In genomic region chr6:148747145-148747492, GRCh38 we compare ENCODE assay signal across 8 cellular contexts. TPM values are rescaled to one million over a fixed set of nuclear protein-coding genes. Genes with fewer than 3 reads are reported as not detected.
DNase-seq lines count a peak whose midpoint lies in the region; TF ChIP-seq lines count a peak whose summit lies in the region.

No MANE protein-coding gene starts in this region.

- peak overlapping the region; percentile 50 for H3K9ac ChIP-seq in SK-N-MC (ENCODE audit: insufficient read length)

- no peak for TF ChIP-seq POLR2A in tibial nerve (IDR thresholded peaks at IDR 0.05)

- no peak overlapping the region for H3K27ac ChIP-seq in SK-N-MC
- H3K27ac ChIP-seq in effector memory CD4-positive, alpha-beta T cell (ENCODE audit: insufficient read depth, low read length, poor library complexity, severe bottlenecking), result peak overlapping the region; percentile 72
- peak overlapping the region; percentile 87 to 94 (median 89) for H3K27ac ChIP-seq in tibial nerve

- peak; percentile 67 for DNase-seq in COLO668 (lab: John Stamatoyannopoulos, UW; ENCODE audit: unreplicated experiment)
- DNase-seq in H7, result peak; percentile 77
- no peak for DNase-seq in SK-N-MC (ENCODE audit: low read depth, low spot score)
- peak in 2 of 3 donors; percentile 3 to 20 for DNase-seq in effector memory CD4-positive, alpha-beta T cell
- DNase-seq in medulla oblongata (ENCODE audit: extremely low spot score), result peak; percentile 22
- peak; percentile 30 to 44 for DNase-seq in tibial nerve (ENCODE audit: low spot score in 2 of 2)
- no peak for DNase-seq in COR-L47 (lab: John Stamatoyannopoulos, UW)
- no peak for DNase-seq in stimulated activated CD4-positive, alpha-beta T cell treated with anti-CD3 and anti-CD28 coated beads, Interleukin-12 subunit alpha, Interleukin-12 subunit beta, amount 100 ng/mL, for 4 hours

- peak overlapping the region; percentile 99 for H3K4me3 ChIP-seq in H7 (ENCODE audit: insufficient read depth, low read depth, low read length)
- H3K4me3 ChIP-seq in SK-N-MC, result peak overlapping the region; percentile 86
- H3K4me3 ChIP-seq in effector memory CD4-positive, alpha-beta T cell (ENCODE audit: insufficient read depth, low read depth, low read length, poor library complexity, severe bottlenecking), result peak overlapping the region; percentile 85
- peak overlapping the region; percentile 74 to 87 (median 82) for H3K4me3 ChIP-seq in tibial nerve

- H3K36me3 ChIP-seq in H7 (replicated peaks; ENCODE audit: control insufficient read depth, insufficient read depth, low read length) (no peaks in the 10 kb centered on the region), SK-N-MC (ENCODE audit: insufficient read depth, low read length) (no peaks in the 10 kb centered on the region), tibial nerve (no peaks in the 10 kb centered on the region)
- H3K36me3 ChIP-seq in effector memory CD4-positive, alpha-beta T cell (ENCODE audit: control insufficient read depth, insufficient read depth, low read length), result no peaks in the 10 kb centered on the region

- no peaks in the 10 kb centered on the region for H3K9me3 ChIP-seq in SK-N-MC (ENCODE audit: low read depth, low read length)
- no peaks in the 10 kb centered on the region for H3K9me3 ChIP-seq in effector memory CD4-positive, alpha-beta T cell (ENCODE audit: control insufficient read depth, low read length)
- no peaks in the 10 kb centered on the region for H3K9me3 ChIP-seq in tibial nerve

- no peak for TF ChIP-seq CTCF in tibial nerve (IDR thresholded peaks at IDR 0.05)

- TF ChIP-seq EP300 in tibial nerve (IDR thresholded peaks at IDR 0.05), result no peak

- 1 to 3% methylated on average over 13 of the region's 45 CpGs for WGBS in tibial nerve, 2 donors

- H3K4me1 ChIP-seq in effector memory CD4-positive, alpha-beta T cell (ENCODE audit: control insufficient read depth, insufficient read depth, low read length, poor library complexity, severe bottlenecking), result peaks cover 6% of the 10 kb centered on the region
- H3K4me1 ChIP-seq in tibial nerve, result peaks cover 0 to 40% (median 9%) of the 10 kb centered on the region in 4 donors

- H3K27me3 ChIP-seq in H7 (ENCODE audit: control insufficient read depth, insufficient read depth, low read length) (no peaks in the 10 kb centered on the region; the same call in 1 of the 2 replicates), tibial nerve (no peaks in the 10 kb centered on the region)
- H3K27me3 ChIP-seq in effector memory CD4-positive, alpha-beta T cell (replicated peaks; ENCODE audit: control insufficient read depth, insufficient read depth, low read length, poor library complexity, severe bottlenecking), result no peaks in the 10 kb centered on the region

RNA-seq across cellular contexts. Expression of gene UST, which starts 0.3 kb away (rescaled TPM):
- 32.6 and 35.1 TPM in 2 replicates for total RNA-seq in H7 (2014; rRNA removed; shearing (Covaris generic))
- 10 to 100 TPM; 13.5 to 47.1 (median 33.0) TPM for total RNA-seq in tibial nerve

Comparison
In these comparisons a context has a peak if more than half of its experiments do, and no peak if none do; other contexts are left out.
1. DNase-seq: peak in COLO668 (single experiment), H7 (single experiment), effector memory CD4-positive, alpha-beta T cell (2 of 3), medulla oblongata (single experiment) and tibial nerve (2 of 2); none in SK-N-MC (single experiment), COR-L47 (single experiment) and stimulated activated CD4-positive, alpha-beta T cell treated with anti-CD3 and anti-CD28 coated beads, Interleukin-12 subunit alpha, Interleukin-12 subunit beta, amount 100 ng/mL, for 4 hours (single experiment).
2. Peak in every context shown above with its lines, with median percentiles within 50 percentile points of each other: H3K4me3 ChIP-seq.